1 cellular context compared by ENCODE assay signal in genomic region chr15:64795921-64796320, GRCh38. TPM values are rescaled to one million over a fixed set of nuclear protein-coding genes. Genes with fewer than 3 reads are reported as not detected.
"Had no signal": no experiment of that assay in that cellular context is flagged by ENCODE, and none has a peak within 500 bp of the region (broad histone marks: within the 10 kb centered on the region; RNA-seq: fewer than 3 reads in every experiment).

No MANE protein-coding gene starts in this region.

RNA-seq across cellular contexts. Expression of gene RBPMS2, which starts 20.5 kb away (rescaled TPM):
- total RNA-seq: GM23248 had no signal
